Comparison of ENCODE assay signal across 21 cellular contexts in genomic region chr18:55484773-55485172, GRCh38.
"Had no signal": no experiment of that assay in that cellular context is flagged by ENCODE, and none has a peak within 500 bp of the region (broad histone marks: within the 10 kb centered on the region; RNA-seq: fewer than 3 reads in every experiment).

No MANE protein-coding gene starts in this region.

- H3K9me3 Mint-ChIP-seq: activated CD4-positive, alpha-beta T cell treated with anti-CD3 and anti-CD28 coated beads, Interleukin-2, amount 10 ng/mL, durations not matched to agents 7 days and 5 days; activated naive CD4-positive, alpha-beta T cell treated with anti-CD3 and anti-CD28 coated beads, Interleukin-2, amount 50 U/mL, for 72 hours; immature natural killer cell; natural killer cell treated with Interleukin-12 subunit alpha and Interleukin-12 subunit beta and Interleukin-15 and Interleukin-18, amount 100 ng/mL, for 72 hours had no signal

- H3K27ac ChIP-seq: breast epithelium, coronary artery, ovary, prostate gland, thoracic aorta, VCaP had no signal

- H3K4me3 Mint-ChIP-seq: activated CD4-positive, alpha-beta T cell treated with anti-CD3 and anti-CD28 coated beads, Interleukin-2, amount 10 ng/mL, durations not matched to agents 7 days and 5 days; activated CD8-positive, alpha-beta T cell treated with anti-CD3 and anti-CD28 coated beads, Interleukin-2, amount 10 ng/mL, durations not matched to agents 7 days and 5 days; immature natural killer cell; natural killer cell treated with Interleukin-12 subunit alpha and Interleukin-12 subunit beta and Interleukin-15 and Interleukin-18, amount 100 ng/mL, for 72 hours had no signal

- H3K36me3 Mint-ChIP-seq: activated naive CD4-positive, alpha-beta T cell treated with anti-CD3 and anti-CD28 coated beads, Interleukin-2, amount 50 U/mL, for 72 hours; immature natural killer cell; natural killer cell treated with Interleukin-12 subunit alpha and Interleukin-12 subunit beta and Interleukin-15 and Interleukin-18, amount 100 ng/mL, for 72 hours had no signal

- H3K36me3 ChIP-seq: breast epithelium, ovary, prostate gland, thoracic aorta, upper lobe of left lung had no signal

- H3K27me3 ChIP-seq: breast epithelium, ovary, upper lobe of left lung had no signal

- H3K4me1 ChIP-seq: breast epithelium, prostate gland had no signal

- DNase-seq: activated CD4-positive, alpha-beta T cell treated with anti-CD3 and anti-CD28 coated beads, Interleukin-2, amount 10 ng/mL, durations not matched to agents 7 days and 5 days; activated CD4-positive, CD25-positive, alpha-beta regulatory T cell treated with anti-CD3 and anti-CD28 coated beads, Interleukin-2, amount 50 U/mL, for 72 hours; activated CD8-positive, alpha-beta T cell treated with anti-CD3 and anti-CD28 coated beads, Interleukin-2, amount 10 ng/mL, durations not matched to agents 7 days and 5 days; activated gamma-delta T cell treated with Interleukin-2 at 50 U/mL for 16 hours; cerebellar nuclear complex; foreskin fibroblast; immature natural killer cell; kidney glomerular epithelial cell; midbrain; ovary; right cardiac atrium; stimulated activated CD4-positive, alpha-beta T cell treated with anti-CD3 and anti-CD28 coated beads, Interleukin-4, amount 100 ng/mL, for 24 hours; stimulated activated naive CD4-positive, alpha-beta T cell treated with Interleukin-2 at 50 U/mL for 16 hours; upper lobe of left lung had no signal

- H3K27ac Mint-ChIP-seq: activated CD4-positive, alpha-beta T cell treated with anti-CD3 and anti-CD28 coated beads, Interleukin-2, amount 10 ng/mL, durations not matched to agents 7 days and 5 days; activated CD8-positive, alpha-beta T cell treated with anti-CD3 and anti-CD28 coated beads, Interleukin-2, amount 10 ng/mL, durations not matched to agents 7 days and 5 days; activated naive CD4-positive, alpha-beta T cell treated with anti-CD3 and anti-CD28 coated beads, Interleukin-2, amount 50 U/mL, for 72 hours; immature natural killer cell; natural killer cell treated with Interleukin-12 subunit alpha and Interleukin-12 subunit beta and Interleukin-15 and Interleukin-18, amount 100 ng/mL, for 72 hours had no signal

- H3K9me3 ChIP-seq: breast epithelium, ovary, prostate gland, thoracic aorta, upper lobe of left lung had no signal

- ATAC-seq: activated CD8-positive, alpha-beta T cell treated with anti-CD3 and anti-CD28 coated beads, Interleukin-2, amount 10 ng/mL, durations not matched to agents 7 days and 5 days had no signal

- H3K4me3 ChIP-seq: breast epithelium, coronary artery, ovary, prostate gland, thoracic aorta, upper lobe of left lung had no signal
